17 cellular contexts compared by ENCODE assay signal in genomic region chr4:2194556-2194955, GRCh38.
"Had no signal": no experiment of that assay in that cellular context is flagged by ENCODE, and none has a peak within 500 bp of the region (broad histone marks: within the 10 kb centered on the region; RNA-seq: fewer than 3 reads in every experiment).

No MANE protein-coding gene starts in this region.

- DNase-seq: activated CD4-positive, alpha-beta T cell treated with anti-CD3 and anti-CD28 coated beads for 4 hours; activated CD4-positive, alpha-beta T cell treated with anti-CD3 and anti-CD28 coated beads, Interleukin-2, amount 50 U/mL, for 4 hours; activated CD8-positive, alpha-beta memory T cell treated with anti-CD3 and anti-CD28 coated beads, Interleukin-2, amount 50 U/mL, for 48 hours; activated CD8-positive, alpha-beta T cell treated with anti-CD3 and anti-CD28 coated beads, Interleukin-2, amount 10 ng/mL, durations not matched to agents 7 days and 5 days; activated naive CD4-positive, alpha-beta T cell; activated T-cell treated with anti-CD3 and anti-CD28 coated beads, Interleukin-2, amount 50 U/mL, for 1 hour; amniotic stem cell; brain microvascular endothelial cell; Kasumi-1; NCI-H1092; NCI-H1417; NCI-H2029 treated with DMSO at 0.1 percent for 48 hours; NCI-H446; NCI-H524; Peyer's patch; Right ventricle myocardium superior; SW 1271 had no signal
